17 cellular contexts compared by ENCODE assay signal in genomic region chr9:96169901-96170300, GRCh38.
DNase-seq lines count a peak whose midpoint lies in the region; ATAC-seq and TF ChIP-seq lines count a peak whose summit lies in the region.
"Had no signal": no experiment of that assay in that cellular context is flagged by ENCODE, and none has a peak within 500 bp of the region (broad histone marks: within the 10 kb centered on the region; RNA-seq: fewer than 3 reads in every experiment).

No MANE protein-coding gene starts in this region.

- DNase-seq in H7 (peak; percentile 49), cerebellum (ENCODE audit: low spot score) (peak; percentile 66), mucosa of descending colon (no peak), suprapubic skin (ENCODE audit: low spot score in 2 of 2) (no peak), GM20000 (ENCODE audit: low spot score) (no peak)
- DNase-seq: activated CD4-positive, alpha-beta T cell treated with anti-CD3 and anti-CD28 coated beads, Interleukin-2, amount 50 U/mL, for 4 hours; activated T-cell treated with anti-CD3 and anti-CD28 coated beads, Interleukin-2, amount 50 U/mL, for 72 hours; cerebellar nuclear complex; NCI-H2029; NCI-H510A treated with DMSO at 0.1 percent for 48 hours; small intestine had no signal

- intact Hi-C loops in mucosa of descending colon (cut with DNase I, micrococcal nuclease): no loop called here

- H3K9me3 ChIP-seq in mucosa of descending colon: no peaks in the 10 kb centered on the region
- H3K9me3 ChIP-seq in suprapubic skin: no peaks in the 10 kb centered on the region
- H3K9me3 ChIP-seq: ovary had no signal

- H3K36me3 ChIP-seq in H7 (replicated peaks; ENCODE audit: control insufficient read depth, insufficient read depth, low read length): no peaks in the 10 kb centered on the region
- H3K36me3 ChIP-seq in mucosa of descending colon (ENCODE audit: low read depth): no peaks in the 10 kb centered on the region
- H3K36me3 ChIP-seq in suprapubic skin: no peaks in the 10 kb centered on the region
- H3K36me3 ChIP-seq: ovary had no signal

- no peak for TF ChIP-seq EP300 in suprapubic skin (IDR thresholded peaks at IDR 0.05)

- WGBS in suprapubic skin: 86% methylated on average over 6 of the region's 6 CpGs

- ATAC-seq in mucosa of descending colon (peak; percentile 45), GM21390 (IDR thresholded peaks at IDR 0.05; ENCODE audit: unreplicated experiment) (no peak), GM21825 (IDR thresholded peaks at IDR 0.05; ENCODE audit: unreplicated experiment) (no peak), HG03342 (IDR thresholded peaks at IDR 0.05; ENCODE audit: unreplicated experiment) (no peak)
- ATAC-seq: activated T-cell treated with anti-CD3 and anti-CD28 coated beads, Interleukin-2, amount 50 U/mL, for 72 hours; stimulated activated memory B cell treated with anti-CD40 and anti-IgM and Interleukin-4, amounts not matched to agents 10 μg/mL and 1 μg/mL and 100 μg/mL, for 72 hours had no signal

- TF ChIP-seq CTCF in mucosa of descending colon (IDR thresholded peaks at IDR 0.05) (no peak), suprapubic skin (IDR thresholded peaks at IDR 0.05) (no peak), GM20000 (IDR thresholded peaks at IDR 0.05; ENCODE audit: extremely low read depth, missing control alignments) (no peak)

- no peak for TF ChIP-seq POLR2A in suprapubic skin (IDR thresholded peaks at IDR 0.05)

- peak overlapping the region; percentile 39 for H3K27ac ChIP-seq in suprapubic skin
- H3K27ac ChIP-seq: ovary, SK-N-MC had no signal

- H3K27me3 ChIP-seq in H7 (ENCODE audit: control insufficient read depth, insufficient read depth, low read length) (no peaks in the 10 kb centered on the region; the same call in 1 of the 2 replicates), suprapubic skin (peaks cover 3% of the 10 kb centered on the region)
- H3K27me3 ChIP-seq: ovary had no signal

- H3K4me3 ChIP-seq in H7 (ENCODE audit: insufficient read depth, low read depth, low read length): no peak overlapping the region
- H3K4me3 ChIP-seq in mucosa of descending colon: no peak overlapping the region
- no peak overlapping the region for H3K4me3 ChIP-seq in suprapubic skin
- H3K4me3 ChIP-seq: ovary, SK-N-MC had no signal

- H3K4me1 ChIP-seq in mucosa of descending colon (ENCODE audit: low read depth): peaks cover 18% of the 10 kb centered on the region
- peaks cover 28% of the 10 kb centered on the region for H3K4me1 ChIP-seq in suprapubic skin

Comparison
In these comparisons a context has a peak if more than half of its experiments do, and no peak if none do; other contexts are left out.
1. DNase-seq: peak in H7 (single experiment) and cerebellum (single experiment); none in mucosa of descending colon (0 of 3), suprapubic skin (0 of 2) and GM20000 (single experiment).